Comparison of ENCODE assay signal across 10 cellular contexts in genomic region chr10:74011762-74012161, GRCh38. TPM values are rescaled to one million over a fixed set of nuclear protein-coding genes. Genes with fewer than 3 reads are reported as not detected.
DNase-seq lines count a peak whose midpoint lies in the region; TF ChIP-seq lines count a peak whose summit lies in the region.
"Had no signal": no experiment of that assay in that cellular context is flagged by ENCODE, and none has a peak within 500 bp of the region (broad histone marks: within the 10 kb centered on the region; RNA-seq: fewer than 3 reads in every experiment).

No MANE protein-coding gene starts in this region.

- POLR2A ChIA-PET in Caco-2 (lab: Charles Lee): interaction anchor here (0.6 kb wide), 1 partner anchor 12 kb away, joined by 3 read pairs; no protein-coding TSS in a partner anchor

- H3K4me3 ChIP-seq in adipocyte (ENCODE audit: low read length) (peak overlapping the region; percentile 54), thyroid gland (replicated peaks in 1 of 3) (no peak overlapping the region), Caco-2 (ENCODE audit: low read depth, low read length) (no peak overlapping the region)

- DNase-seq in SKM-1 treated with dmso at 0.1 percent for 144 hours (lab: John Stamatoyannopoulos, UW; ENCODE audit: unreplicated experiment): peak; percentile 20
- no peak for DNase-seq in SKM-1 (lab: John Stamatoyannopoulos, UW; ENCODE audit: unreplicated experiment)
- peak; percentile 95 for DNase-seq in adipocyte (ENCODE audit: low read depth)
- no peak for DNase-seq in immature natural killer cell
- DNase-seq in thyroid gland: peak; percentile 72 to 74
- DNase-seq in glutamatergic neuron: no peak
- no peak for DNase-seq in Caco-2
- no peak for DNase-seq in NCI-H774 (lab: John Stamatoyannopoulos, UW)

- no TSS peak for BruUV-seq in Caco-2 (replicated peaks; lab: Mats Ljungman, UMichigan)

- H3K36me3 ChIP-seq in adipocyte (ENCODE audit: control insufficient read depth, insufficient read depth, low read length, severe bottlenecking): peaks cover 3% of the 10 kb centered on the region
- H3K36me3 ChIP-seq in thyroid gland: no peaks in the 10 kb centered on the region
- no peaks in the 10 kb centered on the region for H3K36me3 ChIP-seq in Caco-2 (ENCODE audit: control insufficient read depth, insufficient read depth, low read length)

- TF ChIP-seq CTCF in thyroid gland (IDR thresholded peaks at IDR 0.05): no peak
- TF ChIP-seq CTCF in glutamatergic neuron (IDR thresholded peaks at IDR 0.05; ENCODE audit: partially characterized antibody, unreplicated experiment): no peak
- no peak for TF ChIP-seq CTCF in Caco-2 (IDR thresholded peaks at IDR 0.05; ENCODE audit: insufficient read depth in 1 of 2, low read depth in 1 of 2, low read length in 1 of 2, severe bottlenecking in 1 of 2, unreplicated experiment in 1 of 2)

- H3K27ac Mint-ChIP-seq in immature natural killer cell (peak overlapping the region; percentile 41 to 64 (median 58)), glutamatergic neuron (ENCODE audit: unreplicated experiment) (no peak overlapping the region), Caco-2 (ENCODE audit: unreplicated experiment) (no peak overlapping the region)

- peaks cover 57% of the 10 kb centered on the region for H3K4me1 ChIP-seq in adipocyte (ENCODE audit: control insufficient read depth, insufficient read depth, low read length)
- H3K4me1 ChIP-seq in thyroid gland: peaks cover 25 to 27% of the 10 kb centered on the region in 2 donors
- no peaks in the 10 kb centered on the region for H3K4me1 ChIP-seq in Caco-2

- CTCF ChIA-PET in Caco-2 (lab: Charles Lee): no interaction called here

- no peaks in the 10 kb centered on the region for H3K27me3 ChIP-seq in adipocyte (replicated peaks; ENCODE audit: control insufficient read depth, insufficient read depth, low read length)
- H3K27me3 ChIP-seq in thyroid gland: no peaks in the 10 kb centered on the region
- H3K27me3 ChIP-seq in Caco-2 (replicated peaks; ENCODE audit: control insufficient read depth, insufficient read depth, low read length): no peaks in the 10 kb centered on the region

- H3K27ac ChIP-seq in thyroid gland: peak overlapping the region; percentile 31 to 59 (median 57)
- H3K27ac ChIP-seq: C4-2B had no signal

- intact Hi-C loops in thyroid gland (cut with DNase I) (no loop called here), Caco-2 (cut with micrococcal nuclease; ENCODE audit: unreplicated experiment) (no loop called here)

- peak overlapping the region; percentile 65 for H3K9ac ChIP-seq in adipocyte (ENCODE audit: low read length)

- peak overlapping the region in 3 of 5 donors; percentile 39 to 61 (median 51) for H3K4me3 Mint-ChIP-seq in immature natural killer cell
- H3K4me3 Mint-ChIP-seq in glutamatergic neuron (ENCODE audit: unreplicated experiment): no peak overlapping the region
- H3K4me3 Mint-ChIP-seq in Caco-2 (ENCODE audit: unreplicated experiment): no peak overlapping the region

- H3K9me3 Mint-ChIP-seq in immature natural killer cell: no peaks in the 10 kb centered on the region
- H3K9me3 Mint-ChIP-seq in glutamatergic neuron (ENCODE audit: unreplicated experiment): no peaks in the 10 kb centered on the region
- no peaks in the 10 kb centered on the region for H3K9me3 Mint-ChIP-seq in Caco-2 (ENCODE audit: unreplicated experiment)
- H3K9me3 Mint-ChIP-seq: memory B cell had no signal

- 16 to 17% methylated on average over 1 of the region's 1 CpG for WGBS in thyroid gland, 2 donors

- H3K27me3 Mint-ChIP-seq in immature natural killer cell (ENCODE audit: low read depth in 3 of 3) (no peaks in the 10 kb centered on the region), glutamatergic neuron (ENCODE audit: unreplicated experiment) (no peaks in the 10 kb centered on the region), Caco-2 (ENCODE audit: insufficient read depth, unreplicated experiment) (no peaks in the 10 kb centered on the region)
- H3K27me3 Mint-ChIP-seq: memory B cell had no signal

- H3K9me3 ChIP-seq in adipocyte (ENCODE audit: control insufficient read depth, low read length): no peaks in the 10 kb centered on the region
- H3K9me3 ChIP-seq in thyroid gland: no peaks in the 10 kb centered on the region
- no peaks in the 10 kb centered on the region for H3K9me3 ChIP-seq in Caco-2

- H3K4me1 Mint-ChIP-seq in immature natural killer cell (peaks cover 69 to 76% of the 10 kb centered on the region in 2 donors), glutamatergic neuron (ENCODE audit: low read depth, unreplicated experiment) (peaks cover 6% of the 10 kb centered on the region), Caco-2 (ENCODE audit: low read depth, unreplicated experiment) (no peaks in the 10 kb centered on the region)

- no peak for TF ChIP-seq POLR2A in thyroid gland (IDR thresholded peaks at IDR 0.05)

- H3K36me3 Mint-ChIP-seq in immature natural killer cell: peaks cover 0 to 4% (median 3%) of the 10 kb centered on the region in 3 donors
- H3K36me3 Mint-ChIP-seq in glutamatergic neuron (ENCODE audit: unreplicated experiment): no peaks in the 10 kb centered on the region
- H3K36me3 Mint-ChIP-seq in Caco-2 (ENCODE audit: insufficient read depth, unreplicated experiment): peaks cover 25% of the 10 kb centered on the region
- H3K36me3 Mint-ChIP-seq: memory B cell had no signal

RNA-seq across cellular contexts. Expression of gene VCL, which starts 13.8 kb away (rescaled TPM):
- polyA plus RNA-seq in immature natural killer cell: 10 to 100 TPM; 38.6 to 95.0 (median 55.9) TPM
- total RNA-seq in thyroid gland (100 to 1,000 TPM in 3 of 4 donors, 10 to 100 TPM in 1; 71.9 to 151 (median 112) TPM), glutamatergic neuron (ENCODE audit: unreplicated experiment) (42.1 TPM), Caco-2 (2022) (92.2 and 113 TPM in 2 replicates)

Comparison
In these comparisons a context has a peak if more than half of its experiments do, and no peak if none do; other contexts are left out.
1. DNase-seq: peak in SKM-1 treated with dmso at 0.1 percent for 144 hours (single experiment), adipocyte (single experiment) and thyroid gland (2 of 2); none in SKM-1 (single experiment), immature natural killer cell (0 of 3), glutamatergic neuron (single experiment), Caco-2 (0 of 2) and NCI-H774 (single experiment).
2. H3K27ac Mint-ChIP-seq: peak in immature natural killer cell (6 of 6); none in glutamatergic neuron (single experiment) and Caco-2 (single experiment).
3. H3K4me3 Mint-ChIP-seq: peak in immature natural killer cell (3 of 5); none in glutamatergic neuron (single experiment) and Caco-2 (single experiment).